Comparison of ENCODE assay signal across 26 cellular contexts in the genomic region with DNA sequence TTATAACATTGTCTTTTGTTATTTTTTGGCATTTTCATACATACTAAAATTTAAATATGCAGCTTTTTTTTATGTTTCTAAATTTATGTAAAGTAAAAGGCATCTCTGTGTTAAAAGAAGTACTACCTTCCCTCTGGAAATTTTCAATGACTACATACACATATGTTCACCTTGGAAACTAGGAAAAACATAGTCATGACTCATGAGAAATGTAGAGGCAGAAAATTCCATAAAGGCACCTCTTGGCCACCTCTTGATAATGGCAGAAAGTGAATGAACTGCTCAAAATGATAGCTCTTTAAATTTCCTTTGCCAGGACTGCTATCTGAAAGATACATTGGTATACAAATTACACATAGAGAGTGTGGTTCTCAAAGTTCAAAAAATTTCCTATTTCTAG.
DNase-seq lines count a peak whose midpoint lies in the region; ATAC-seq, FAIRE-seq and TF ChIP-seq lines count a peak whose summit lies in the region.
"Had no signal": no experiment of that assay in that cellular context is flagged by ENCODE, and none has a peak within 500 bp of the region (broad histone marks: within the 10 kb centered on the region; RNA-seq: fewer than 3 reads in every experiment).

No MANE protein-coding gene starts in this region.

- no peak overlapping the region for H2AK5ac ChIP-seq in mesenchymal stem cell (ENCODE audit: low read length, severe bottlenecking)

- no peak overlapping the region for H3K4ac ChIP-seq in mesenchymal stem cell (ENCODE audit: low read depth in 1 of 2, low read length in 2 of 2)

- CTCF ChIA-PET in RWPE1 (lab: Yijun Ruan, JAX) = no interaction called here

- FAIRE-seq in bronchial epithelial cell (lab: Jason Lieb, UNC) = no peak
- FAIRE-seq: GM12878, K562 had no signal

- H2BK120ac ChIP-seq in mesenchymal stem cell (ENCODE audit: low read depth, low read length) = no peak overlapping the region

- TF ChIP-seq CTCF in bronchial epithelial cell (IDR thresholded peaks at IDR 0.05; ENCODE audit: insufficient read depth, low read length, severe bottlenecking) (no peak), RWPE1 (conservative IDR thresholded peaks at IDR 0.05; ENCODE audit: low read depth) (no peak)

- no peaks in the 10 kb centered on the region for H3K4me1 ChIP-seq in mesenchymal stem cell (ENCODE audit: control insufficient read depth, insufficient read depth, low read depth, low read length)
- H3K4me1 ChIP-seq: HAP-1 had no signal

- H2BK15ac ChIP-seq in mesenchymal stem cell (ENCODE audit: low read depth, poor library complexity, severe bottlenecking) = no peak overlapping the region

- H3K27me3 ChIP-seq in bronchial epithelial cell (ENCODE audit: control insufficient read depth, insufficient read depth, low read length) (no peaks in the 10 kb centered on the region), mesenchymal stem cell (ENCODE audit: control insufficient read depth in 1 of 2, insufficient read depth in 1 of 2, low read length in 2 of 2) (no peaks in the 10 kb centered on the region)
- H3K27me3 ChIP-seq: MG63 had no signal

- H3K4me2 ChIP-seq in mesenchymal stem cell (ENCODE audit: low read length, poor library complexity, severe bottlenecking) = no peak overlapping the region
- H3K4me2 ChIP-seq: GM23338 had no signal

- H4K8ac ChIP-seq in mesenchymal stem cell (ENCODE audit: low read length) = no peak overlapping the region

- H3K23ac ChIP-seq in mesenchymal stem cell (ENCODE audit: low read length in 2 of 2) = no peak overlapping the region

- H3K18ac ChIP-seq in mesenchymal stem cell (ENCODE audit: low read depth in 1 of 2, low read length in 2 of 2) = no peak overlapping the region

- H3K79me1 ChIP-seq in mesenchymal stem cell (replicated peaks; ENCODE audit: low read length, poor library complexity, severe bottlenecking) = no peaks in the 10 kb centered on the region

- ATAC-seq in GM19328 (IDR thresholded peaks at IDR 0.05; ENCODE audit: unreplicated experiment) = no peak
- ATAC-seq: GM12878, GM23338, K562, PC-3 had no signal

- H3K4me3 ChIP-seq in bronchial epithelial cell (ENCODE audit: low read depth, low read length) (no peak overlapping the region), mesenchymal stem cell (ENCODE audit: insufficient read depth in 1 of 2, low read depth in 1 of 2, low read length in 2 of 2) (no peak overlapping the region)
- H3K4me3 ChIP-seq: GM12878, GM23338, HAP-1, K562, MG63 had no signal

- DNase-seq in ELR (ENCODE audit: low read depth) (peak; percentile 38), LHCN-M2 (ENCODE audit: low read depth) (peak; percentile 26), bronchial epithelial cell (ENCODE audit: low read depth) (peak; percentile 15), mesenchymal stem cell (peak; percentile 11), RWPE1 (ENCODE audit: low spot score) (no peak), T-helper 2 cell (no peak)
- DNase-seq: CD4-positive, alpha-beta memory T cell; COR-L47; GDM1; Kasumi-1; MG63; NCI-H1105 treated with DMSO at 0.1 percent for 48 hours; NCI-H146; NCI-H2029; NCI-H446 treated with DMSO at 0.1 percent for 48 hours; NCI-H526; NCI-H82; NK-92 treated with Interleukin-12 subunit alpha and Interleukin-12 subunit beta, amount 100 ng/mL, for 24 hours; PC-3; SHP77 had no signal

- H3K14ac ChIP-seq in mesenchymal stem cell (ENCODE audit: low read length in 2 of 2) = no peak overlapping the region

- H3K9ac ChIP-seq in mesenchymal stem cell (ENCODE audit: low read length) = no peak overlapping the region
- H3K9ac ChIP-seq: BLaER1 treated with 17β-estradiol and CSF1 and Interleukin-3, amounts not matched to agents 10 nM and 100 nM had no signal

- no peak overlapping the region for H2AFZ ChIP-seq in mesenchymal stem cell (ENCODE audit: low read depth, low read length)
- H2AFZ ChIP-seq: GM23338 had no signal

- H2BK5ac ChIP-seq in mesenchymal stem cell (ENCODE audit: low read depth, low read length, poor library complexity, severe bottlenecking) = no peak overlapping the region

- POLR2A ChIA-PET in RWPE1 (lab: Yijun Ruan, JAX; ENCODE audit: low non-redundant PET) = no interaction called here

- H4K91ac ChIP-seq in mesenchymal stem cell (ENCODE audit: low read length) = no peak overlapping the region

- H2BK12ac ChIP-seq in mesenchymal stem cell (ENCODE audit: low read length in 2 of 2) = no peak overlapping the region

- no peaks in the 10 kb centered on the region for H3K36me3 ChIP-seq in bronchial epithelial cell (ENCODE audit: control insufficient read depth, insufficient read depth, low read length)
- no peaks in the 10 kb centered on the region for H3K36me3 ChIP-seq in mesenchymal stem cell (ENCODE audit: control insufficient read depth in 1 of 2, insufficient read depth in 2 of 2, low read depth in 1 of 2, low read length in 2 of 2)
- H3K36me3 ChIP-seq: HAP-1, MG63 had no signal

- H3K27ac ChIP-seq in mesenchymal stem cell (ENCODE audit: low read length, poor library complexity, severe bottlenecking) (no peak overlapping the region), RWPE1 (no peak overlapping the region)

- H3K9me3 ChIP-seq in mesenchymal stem cell (ENCODE audit: control insufficient read depth, low read length) = no peaks in the 10 kb centered on the region
- H3K9me3 ChIP-seq: HAP-1 had no signal

Comparison
In these comparisons a context has a peak if more than half of its experiments do, and no peak if none do; other contexts are left out.
1. DNase-seq: peak in ELR (single experiment), LHCN-M2 (single experiment), bronchial epithelial cell (single experiment) and mesenchymal stem cell (single experiment); none in RWPE1 (single experiment) and T-helper 2 cell (0 of 5).